Comparison of ENCODE assay signal across 8 cellular contexts in the genomic region with DNA sequence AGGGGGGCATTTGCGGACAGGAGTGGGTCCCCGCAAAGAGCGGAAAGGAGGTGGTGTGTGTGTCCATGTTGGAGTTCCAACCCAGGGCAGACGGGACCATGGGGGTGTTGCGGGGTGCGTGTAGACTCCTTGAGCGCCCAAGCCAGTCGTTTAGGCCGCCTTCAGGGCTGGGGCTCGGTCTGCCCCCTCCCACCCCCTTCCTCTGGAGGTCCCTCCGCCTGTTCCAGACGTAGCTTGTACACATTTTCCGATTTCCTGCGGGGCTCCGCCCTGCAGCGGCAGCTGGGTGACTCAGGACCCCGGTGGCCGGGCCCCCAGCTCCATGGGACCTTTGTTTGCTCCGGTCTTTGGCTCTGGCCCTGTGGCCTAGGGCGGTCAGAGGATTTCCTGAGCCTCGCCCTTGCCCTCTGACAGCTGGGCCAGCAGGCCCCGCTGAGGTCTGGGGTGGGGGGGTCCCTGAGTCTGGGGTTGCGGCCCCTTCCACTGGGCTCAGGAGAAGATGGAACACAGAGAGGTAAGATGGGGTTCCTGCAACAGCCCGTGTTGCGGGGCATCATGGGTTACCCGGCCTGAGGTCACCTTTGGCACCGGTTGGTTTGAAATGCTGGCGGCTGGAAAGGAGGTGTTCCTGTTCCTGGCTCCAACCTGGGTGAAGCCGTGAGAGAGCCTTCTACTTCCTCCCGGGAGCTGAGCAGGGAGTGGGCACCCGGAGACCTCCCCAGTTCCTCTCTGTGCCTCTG. TPM values are rescaled to one million over a fixed set of nuclear protein-coding genes. Genes with fewer than 3 reads are reported as not detected.
DNase-seq lines count a peak whose midpoint lies in the region; ATAC-seq, FAIRE-seq and TF ChIP-seq lines count a peak whose summit lies in the region.
"Had no signal": no experiment of that assay in that cellular context is flagged by ENCODE, and none has a peak within 500 bp of the region (broad histone marks: within the 10 kb centered on the region; RNA-seq: fewer than 3 reads in every experiment).

No MANE protein-coding gene starts in this region.

- H3K27ac ChIP-seq in iPS DF 6.9 (ENCODE audit: low read length) (no peak overlapping the region), upper lobe of left lung (peak overlapping the region; percentile 84 to 93 (median 88))

- ATAC-seq in upper lobe of left lung (ENCODE audit: low FRiP score in 2 of 2), result peak in 1 of 2 donors; percentile 71

- H3K4me3 ChIP-seq in iPS DF 6.9 (ENCODE audit: low read length), result peak overlapping the region; percentile 46; the same call in 1 of the 2 replicates
- peak overlapping the region in 3 of 4 donors; percentile 75 to 86 (median 86) for H3K4me3 ChIP-seq in upper lobe of left lung

- TF ChIP-seq CTCF in upper lobe of left lung (IDR thresholded peaks at IDR 0.05), result no peak

- H3K36me3 ChIP-seq in iPS DF 6.9 (ENCODE audit: control insufficient read depth, insufficient read depth, low read length) (peaks cover 5% of the 10 kb centered on the region), upper lobe of left lung (peaks cover 0 to 13% (median 4%) of the 10 kb centered on the region in 4 donors)

- TF ChIP-seq EP300 in upper lobe of left lung (IDR thresholded peaks at IDR 0.05), result no peak

- DNase-seq in activated naive CD4-positive, alpha-beta T cell treated with anti-CD3 and anti-CD28 coated beads, Interleukin-2, amount 50 U/mL, for 16 hours, result peak; percentile 10
- DNase-seq in activated naive CD4-positive, alpha-beta T cell treated with Interleukin-2 at 50 U/mL for 16 hours, result no peak
- no peak for DNase-seq in iPS DF 6.9 (ENCODE audit: low read depth, low spot score)
- peak in 1 of 2 donors; percentile 81 for DNase-seq in upper lobe of left lung
- DNase-seq in H54 (ENCODE audit: insufficient read length, low spot score), result no peak
- no peak for DNase-seq in effector CD4-positive, alpha-beta T cell
- DNase-seq: NCI-H2029 treated with DMSO at 0.1 percent for 48 hours had no signal

- H3K4me1 ChIP-seq in iPS DF 6.9 (ENCODE audit: control insufficient read depth, insufficient read depth, low read length) (peaks cover 2% of the 10 kb centered on the region), upper lobe of left lung (peaks cover 3 to 26% (median 18%) of the 10 kb centered on the region in 4 donors)

- H3K9me3 ChIP-seq in iPS DF 6.9 (ENCODE audit: control insufficient read depth, insufficient read depth, low read length) (no peaks in the 10 kb centered on the region), upper lobe of left lung (no peaks in the 10 kb centered on the region)

- H3K27me3 ChIP-seq in iPS DF 6.9 (ENCODE audit: control insufficient read depth, insufficient read depth, low read length) (no peaks in the 10 kb centered on the region), upper lobe of left lung (no peaks in the 10 kb centered on the region)

- FAIRE-seq in H54 (lab: Jason Lieb, UNC), result no peak
- FAIRE-seq: islet of Langerhans had no signal

- TF ChIP-seq POLR2A in upper lobe of left lung (IDR thresholded peaks at IDR 0.05) (no peak), H54 (IDR thresholded peaks at IDR 0.05; ENCODE audit: low read depth, low read length) (no peak)

- no CpG with 5 or more reads among the region's 31 CpGs for WGBS in iPS DF 6.9 (ENCODE audit: insufficient coverage, insufficient read length)
- WGBS in upper lobe of left lung, 2 donors, result 54 to 77% methylated on average over 17 to 28 of the region's 31 CpGs

RNA-seq across cellular contexts. Expression of a gene that starts 1.5 kb away (rescaled TPM):
- total RNA-seq in upper lobe of left lung, result 10 to 100 TPM in 4 of 6 donors, 1 to 10 TPM in 2; 4.8 to 38.8 (median 14.0) TPM

RNA-seq across cellular contexts. Expression of a gene that starts 14.8 kb away (rescaled TPM):
- 100 to 1,000 TPM in 4 of 6 donors, 10 to 100 TPM in 2; 73.3 to 222 (median 177) TPM for total RNA-seq in upper lobe of left lung

RNA-seq across cellular contexts. Expression of a gene that starts 20.1 kb away (rescaled TPM):
- total RNA-seq in upper lobe of left lung, result 10 to 100 TPM; 21.7 to 70.1 (median 50.6) TPM

RNA-seq across cellular contexts. Expression of a gene that starts 47.1 kb away (rescaled TPM):
- total RNA-seq in upper lobe of left lung, result 100 to 1,000 TPM in 1 of 6 donors, 10 to 100 TPM in 5; 47.8 to 105 (median 76.8) TPM
